1 cellular context compared by ENCODE assay signal in genomic region chr20:13493143-13493542, GRCh38.
TF ChIP-seq lines count a peak whose summit lies in the region.

No MANE protein-coding gene starts in this region.

TF ChIP-seq in WTC11, 78 proteins besides CTCF, POLR2A, EP300 and RAD21 (continued from another document):
- no peak for TF ChIP-seq FOXP4 (CRISPR knock-in tag; IDR thresholded peaks at IDR 0.05)
- TF ChIP-seq PRDM15 (CRISPR knock-in tag; IDR thresholded peaks at IDR 0.05): no peak
- TF ChIP-seq NFE2L1 (CRISPR knock-in tag; IDR thresholded peaks at IDR 0.05): no peak
- no peak for TF ChIP-seq SP1 (CRISPR knock-in tag; conservative IDR thresholded peaks at IDR 0.05)
TF ChIP-seq in WTC11: peak in this region for 0.
